In the genomic region with DNA sequence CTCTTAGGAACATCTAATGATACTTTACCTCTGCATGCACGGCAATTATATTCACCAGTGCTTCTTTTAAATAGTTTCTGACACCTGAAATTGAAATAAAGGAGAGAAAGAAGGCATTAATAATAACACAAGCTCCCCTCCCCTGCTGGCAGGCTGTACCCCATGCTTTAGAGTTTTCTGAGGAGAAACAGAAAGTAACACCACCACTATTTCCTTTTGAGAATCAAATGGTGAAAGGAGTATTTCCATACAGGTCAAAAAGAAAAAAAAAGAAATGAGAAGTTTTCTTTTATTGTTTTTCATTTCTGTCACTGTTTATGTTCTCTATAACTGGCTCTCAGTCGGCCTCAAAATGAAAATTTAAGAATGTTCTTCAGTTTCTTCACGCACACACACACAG, we compare ENCODE assay signal across 15 cellular contexts.
DNase-seq lines count a peak whose midpoint lies in the region; ATAC-seq, FAIRE-seq and TF ChIP-seq lines count a peak whose summit lies in the region.
"Had no signal": no experiment of that assay in that cellular context is flagged by ENCODE, and none has a peak within 500 bp of the region (broad histone marks: within the 10 kb centered on the region; RNA-seq: fewer than 3 reads in every experiment).

No MANE protein-coding gene starts in this region.

- intact Hi-C loops in activated T-helper 1 cell treated with anti-CD3 and anti-CD28 coated beads, Interleukin-12 subunit alpha, Interleukin-12 subunit beta, Interleukin-2, Interleukin-4 antibody, amounts not matched to agents 30 ng/mL and 10 ng/mL and 1 ng/mL, durations not matched to agents 14 hours and 24 hours and 36 hours (cut with micrococcal nuclease), result loop anchor here (1.0 to 2.0 kb wide), 12 partner anchors 9 to 310 kb away; partner anchors contain the start of genes DUSP22 and IRF4
- intact Hi-C loops in breast epithelium (cut with DNase I; ENCODE audit: low total_unique reads), result no loop called here

- H3K27ac Mint-ChIP-seq in activated T-cell treated with anti-CD3 and anti-CD28 coated beads, Interleukin-2, amount 50 U/mL, for 24 hours, result peak overlapping the region; percentile 96
- H3K27ac Mint-ChIP-seq in activated T-helper 1 cell treated with anti-CD3 and anti-CD28 coated beads, Interleukin-12 subunit alpha, Interleukin-12 subunit beta, Interleukin-2, Interleukin-4 antibody, amounts not matched to agents 30 ng/mL and 10 ng/mL and 1 ng/mL, durations not matched to agents 14 hours and 24 hours and 36 hours, result peak overlapping the region; percentile 94
- peak overlapping the region; percentile 97 to 99 for H3K27ac Mint-ChIP-seq in natural killer cell treated with Interleukin-12 subunit alpha and Interleukin-12 subunit beta and Interleukin-15 and Interleukin-18, amount 100 ng/mL, for 72 hours

- no peaks in the 10 kb centered on the region for H3K9me3 Mint-ChIP-seq in activated T-cell treated with anti-CD3 and anti-CD28 coated beads, Interleukin-2, amount 50 U/mL, for 24 hours
- H3K9me3 Mint-ChIP-seq in activated T-helper 1 cell treated with anti-CD3 and anti-CD28 coated beads, Interleukin-12 subunit alpha, Interleukin-12 subunit beta, Interleukin-2, Interleukin-4 antibody, amounts not matched to agents 30 ng/mL and 10 ng/mL and 1 ng/mL, durations not matched to agents 14 hours and 24 hours and 36 hours, result no peaks in the 10 kb centered on the region
- no peaks in the 10 kb centered on the region for H3K9me3 Mint-ChIP-seq in natural killer cell treated with Interleukin-12 subunit alpha and Interleukin-12 subunit beta and Interleukin-15 and Interleukin-18, amount 100 ng/mL, for 72 hours

- no peak for TF ChIP-seq CTCF in breast epithelium (IDR thresholded peaks at IDR 0.05)

- H3K4me3 Mint-ChIP-seq in activated T-cell treated with anti-CD3 and anti-CD28 coated beads, Interleukin-2, amount 50 U/mL, for 24 hours, result peak overlapping the region; percentile 75
- H3K4me3 Mint-ChIP-seq in activated T-helper 1 cell treated with anti-CD3 and anti-CD28 coated beads, Interleukin-12 subunit alpha, Interleukin-12 subunit beta, Interleukin-2, Interleukin-4 antibody, amounts not matched to agents 30 ng/mL and 10 ng/mL and 1 ng/mL, durations not matched to agents 14 hours and 24 hours and 36 hours, result peak overlapping the region; percentile 80
- peak overlapping the region; percentile 90 for H3K4me3 Mint-ChIP-seq in natural killer cell treated with Interleukin-12 subunit alpha and Interleukin-12 subunit beta and Interleukin-15 and Interleukin-18, amount 100 ng/mL, for 72 hours

- H3K4me1 ChIP-seq in breast epithelium, result no peaks in the 10 kb centered on the region

- H3K4me3 ChIP-seq in breast epithelium, result no peak overlapping the region

- H3K27me3 Mint-ChIP-seq in activated T-cell treated with anti-CD3 and anti-CD28 coated beads, Interleukin-2, amount 50 U/mL, for 24 hours, result no peaks in the 10 kb centered on the region
- H3K27me3 Mint-ChIP-seq in activated T-helper 1 cell treated with anti-CD3 and anti-CD28 coated beads, Interleukin-12 subunit alpha, Interleukin-12 subunit beta, Interleukin-2, Interleukin-4 antibody, amounts not matched to agents 30 ng/mL and 10 ng/mL and 1 ng/mL, durations not matched to agents 14 hours and 24 hours and 36 hours (ENCODE audit: insufficient read depth), result no peaks in the 10 kb centered on the region
- H3K27me3 Mint-ChIP-seq in natural killer cell treated with Interleukin-12 subunit alpha and Interleukin-12 subunit beta and Interleukin-15 and Interleukin-18, amount 100 ng/mL, for 72 hours, result no peaks in the 10 kb centered on the region

- peaks cover 88% of the 10 kb centered on the region for H3K4me1 Mint-ChIP-seq in activated T-cell treated with anti-CD3 and anti-CD28 coated beads, Interleukin-2, amount 50 U/mL, for 24 hours (ENCODE audit: low read depth)
- H3K4me1 Mint-ChIP-seq in activated T-helper 1 cell treated with anti-CD3 and anti-CD28 coated beads, Interleukin-12 subunit alpha, Interleukin-12 subunit beta, Interleukin-2, Interleukin-4 antibody, amounts not matched to agents 30 ng/mL and 10 ng/mL and 1 ng/mL, durations not matched to agents 14 hours and 24 hours and 36 hours (ENCODE audit: low read depth), result peaks cover 87% of the 10 kb centered on the region
- H3K4me1 Mint-ChIP-seq in natural killer cell treated with Interleukin-12 subunit alpha and Interleukin-12 subunit beta and Interleukin-15 and Interleukin-18, amount 100 ng/mL, for 72 hours (ENCODE audit: low read depth in 2 of 2), result peaks cover 38 to 60% of the 10 kb centered on the region in 2 donors

- FAIRE-seq in RCC 7860 (lab: Jason Lieb, UNC), result no peak

- peaks cover 61% of the 10 kb centered on the region for H3K36me3 Mint-ChIP-seq in activated T-cell treated with anti-CD3 and anti-CD28 coated beads, Interleukin-2, amount 50 U/mL, for 24 hours (ENCODE audit: low read depth)
- peaks cover 41% of the 10 kb centered on the region for H3K36me3 Mint-ChIP-seq in activated T-helper 1 cell treated with anti-CD3 and anti-CD28 coated beads, Interleukin-12 subunit alpha, Interleukin-12 subunit beta, Interleukin-2, Interleukin-4 antibody, amounts not matched to agents 30 ng/mL and 10 ng/mL and 1 ng/mL, durations not matched to agents 14 hours and 24 hours and 36 hours (ENCODE audit: low read depth)
- peaks cover 13% of the 10 kb centered on the region for H3K36me3 Mint-ChIP-seq in natural killer cell treated with Interleukin-12 subunit alpha and Interleukin-12 subunit beta and Interleukin-15 and Interleukin-18, amount 100 ng/mL, for 72 hours

- H3K36me3 ChIP-seq in breast epithelium, result peaks cover 6% of the 10 kb centered on the region

- no peaks in the 10 kb centered on the region for H3K27me3 ChIP-seq in breast epithelium

- ATAC-seq in GM21717 (IDR thresholded peaks at IDR 0.05; ENCODE audit: unreplicated experiment), result peak; percentile 34
- ATAC-seq in natural killer cell treated with Interleukin-12 subunit alpha and Interleukin-12 subunit beta and Interleukin-15 and Interleukin-18, amount 100 ng/mL, for 72 hours, result peak; percentile 72 to 82
- no peak for ATAC-seq in HG02885 (IDR thresholded peaks at IDR 0.05; ENCODE audit: poor library complexity, unreplicated experiment)
- ATAC-seq: right cardiac atrium had no signal

- no peaks in the 10 kb centered on the region for H3K9me3 ChIP-seq in breast epithelium

- no peak for TF ChIP-seq POLR2A in breast epithelium (IDR thresholded peaks at IDR 0.05)

- DNase-seq in activated T-cell treated with anti-CD3 and anti-CD28 coated beads, Interleukin-2, amount 50 U/mL, for 24 hours, result no peak
- DNase-seq in activated T-cell treated with anti-CD3 and anti-CD28 coated beads for 4 hours (no peak), RCC 7860 (ENCODE audit: low spot score) (no peak), breast epithelium (ENCODE audit: low spot score in 2 of 2) (no peak)
- DNase-seq in activated T-helper 1 cell treated with anti-CD3 and anti-CD28 coated beads, Interleukin-12 subunit alpha, Interleukin-12 subunit beta, Interleukin-2, Interleukin-4 antibody, amounts not matched to agents 30 ng/mL and 10 ng/mL and 1 ng/mL, durations not matched to agents 14 hours and 24 hours and 36 hours (ENCODE audit: low spot score), result no peak
- no peak for DNase-seq in natural killer cell treated with Interleukin-12 subunit alpha and Interleukin-12 subunit beta and Interleukin-15 and Interleukin-18, amount 100 ng/mL, for 72 hours (ENCODE audit: low spot score)
- DNase-seq: dermis blood vessel endothelial cell, NCI-H146, NCI-H774, right cardiac atrium, SHP77, trophoblast cell had no signal

- H3K27ac ChIP-seq in breast epithelium, result no peak overlapping the region
- H3K27ac ChIP-seq: VCaP had no signal
